Comparison of ENCODE assay signal across 8 cellular contexts in genomic region chr5:66144799-66145390, GRCh38. TPM values are rescaled to one million over a fixed set of nuclear protein-coding genes. Genes with fewer than 3 reads are reported as not detected.
DNase-seq lines count a peak whose midpoint lies in the region; ATAC-seq and TF ChIP-seq lines count a peak whose summit lies in the region.

No MANE protein-coding gene starts in this region.

- no peak for TF ChIP-seq POLR2A in upper lobe of left lung (IDR thresholded peaks at IDR 0.05)

- peak overlapping the region; percentile 96 to 99 (median 98) for H3K27ac ChIP-seq in upper lobe of left lung

- CTCF ChIA-PET in Calu3 (lab: Charles Lee) = no interaction called here

- peak overlapping the region; percentile 46 to 81 (median 68) for H3K4me3 ChIP-seq in upper lobe of left lung

- peaks cover 25 to 43% (median 28%) of the 10 kb centered on the region in 4 donors for H3K4me1 ChIP-seq in upper lobe of left lung

- H3K36me3 ChIP-seq in upper lobe of left lung = no peaks in the 10 kb centered on the region

- peaks cover 4% of the 10 kb centered on the region for H3K4me1 Mint-ChIP-seq in Calu3 (ENCODE audit: low read depth, unreplicated experiment)

- H3K9me3 ChIP-seq in upper lobe of left lung = no peaks in the 10 kb centered on the region

- peaks cover 32% of the 10 kb centered on the region for H3K36me3 Mint-ChIP-seq in Calu3 (ENCODE audit: insufficient read depth, unreplicated experiment)

- no TSS peak for BruUV-seq in Calu3 (replicated peaks; lab: Mats Ljungman, UMichigan)

- H3K4me3 Mint-ChIP-seq in Calu3 (ENCODE audit: low read depth, unreplicated experiment) = peak overlapping the region; percentile 84

- WGBS in upper lobe of left lung, 2 donors = 0% methylated on average over 22 to 25 of the region's 25 CpGs

- no peaks in the 10 kb centered on the region for H3K27me3 ChIP-seq in upper lobe of left lung

- no peak for DNase-seq in Calu3
- peak; percentile 36 for DNase-seq in dedifferentiated amniotic fluid mesenchymal stem cell (ENCODE audit: extremely low spot score)
- peak; percentile 91 for DNase-seq in midbrain (lab: John Stamatoyannopoulos, UW)
- DNase-seq in upper lobe of left lung = no peak
- DNase-seq in epidermal melanocyte (ENCODE audit: insufficient read length, low spot score) = no peak

- peak; percentile 50 for ATAC-seq in GM19372 (IDR thresholded peaks at IDR 0.05; ENCODE audit: low read depth, unreplicated experiment)
- peak; percentile 33 for ATAC-seq in HG03378 (IDR thresholded peaks at IDR 0.05; ENCODE audit: unreplicated experiment)
- ATAC-seq in upper lobe of left lung (ENCODE audit: low FRiP score in 2 of 2) = peak; percentile 81 to 88

- no peaks in the 10 kb centered on the region for H3K27me3 Mint-ChIP-seq in Calu3 (ENCODE audit: unreplicated experiment)

- no peak for TF ChIP-seq CTCF in Calu3 (IDR thresholded peaks at IDR 0.05; ENCODE audit: unreplicated experiment)
- TF ChIP-seq CTCF in upper lobe of left lung (IDR thresholded peaks at IDR 0.05) = peak in 1 of 6 experiments; percentile 4

- intact Hi-C loops in Calu3 (cut with micrococcal nuclease; ENCODE audit: unreplicated experiment) = loop anchor here (10.0 kb wide), 2 partner anchors 220 to 390 kb away; partner anchors contain the start of gene ERBIN

- H3K9me3 Mint-ChIP-seq in Calu3 (ENCODE audit: low read depth, unreplicated experiment) = no peaks in the 10 kb centered on the region

- no peak for TF ChIP-seq EP300 in upper lobe of left lung (IDR thresholded peaks at IDR 0.05)

- H3K27ac Mint-ChIP-seq in Calu3 (ENCODE audit: unreplicated experiment) = peak overlapping the region; percentile 88

TF ChIP-seq in PFSK-1, 5 proteins besides CTCF, POLR2A, EP300 and RAD21:
- TF ChIP-seq TAF1 (IDR thresholded peaks at IDR 0.05; ENCODE audit: borderline replicate concordance, insufficient read depth, low read length) (peak; percentile 36; the same call in 1 of the 2 replicates), SIN3A (IDR thresholded peaks at IDR 0.05; ENCODE audit: borderline replicate concordance, insufficient read depth, low read length) (no peak), POLR2AphosphoS5 (IDR thresholded peaks at IDR 0.05; ENCODE audit: low read depth, low read length) (no peak)

RNA-seq across cellular contexts. Expression of gene SREK1, which starts 0.8 kb away (rescaled TPM):
- total RNA-seq in Calu3 (2022) (99.6 and 102 TPM in 2 replicates), upper lobe of left lung (100 to 1,000 TPM in 3 of 6 donors, 10 to 100 TPM in 3; 48.6 to 294 (median 106) TPM)
- polyA plus RNA-seq in PFSK-1 (2012; ENCODE audit: insufficient read length, low read depth) = 24.8 TPM

Comparison
In these comparisons a context has a peak if more than half of its experiments do, and no peak if none do; other contexts are left out.
1. DNase-seq: peak in dedifferentiated amniotic fluid mesenchymal stem cell (single experiment) and midbrain (single experiment); none in Calu3 (single experiment), upper lobe of left lung (0 of 2) and epidermal melanocyte (single experiment).
2. ATAC-seq: peak in every context shown above with its lines; median percentile 84 in upper lobe of left lung; 50 in GM19372; 33 in HG03378.